Comparison of ENCODE assay signal across 8 cellular contexts in the genomic region with DNA sequence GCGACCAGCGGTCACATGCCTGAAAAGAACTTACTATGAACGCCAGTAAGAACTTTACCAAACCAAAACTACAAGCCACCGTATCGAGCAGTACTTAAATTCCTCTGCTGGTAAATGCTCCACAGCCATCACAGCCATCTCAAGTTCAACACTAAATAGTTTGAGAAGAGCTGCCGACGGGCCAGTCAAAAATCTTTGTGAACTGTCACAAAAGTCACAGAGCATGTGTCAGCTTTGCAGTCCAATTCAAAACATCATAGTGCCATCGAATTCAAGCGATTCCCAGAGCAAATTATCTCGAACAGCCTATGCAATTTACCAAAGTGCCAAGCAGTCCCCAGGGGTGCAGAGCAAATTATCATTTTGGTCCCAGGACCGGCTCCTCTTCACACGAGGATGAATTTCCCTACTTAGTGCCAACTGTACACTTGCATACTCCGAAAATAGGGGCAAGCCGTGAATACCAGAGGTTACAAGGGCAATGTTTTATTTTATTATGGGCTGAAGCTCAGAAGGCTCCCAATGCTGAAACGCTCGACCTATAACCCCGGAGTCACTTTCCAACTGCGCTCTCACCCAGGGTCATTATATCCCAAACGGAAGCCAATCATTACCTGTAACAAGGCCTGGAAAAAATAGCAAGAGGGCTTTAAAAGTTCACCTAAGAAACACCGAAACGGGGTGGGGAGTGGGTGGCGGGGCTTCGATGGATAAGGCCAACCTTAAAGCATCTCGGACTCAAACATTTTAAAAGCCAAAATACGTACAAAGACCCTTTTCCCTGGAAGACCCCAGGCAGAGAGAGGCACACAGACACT. TPM values are rescaled to one million over a fixed set of nuclear protein-coding genes. Genes with fewer than 3 reads are reported as not detected.
DNase-seq lines count a peak whose midpoint lies in the region; ATAC-seq, FAIRE-seq and TF ChIP-seq lines count a peak whose summit lies in the region.

No MANE protein-coding gene starts in this region.

- TF ChIP-seq POLR2A in endothelial cell of umbilical vein (IDR thresholded peaks at IDR 0.05; ENCODE audit: low read depth, low read length), result no peak

- ATAC-seq in HG03521 (IDR thresholded peaks at IDR 0.05; ENCODE audit: unreplicated experiment) (no peak), GM18861 (IDR thresholded peaks at IDR 0.05; ENCODE audit: unreplicated experiment) (no peak)

- H2AFZ ChIP-seq in GM23248 (peak overlapping the region; percentile 93), SK-N-SH (ENCODE audit: low read depth) (peak overlapping the region; percentile 78), endothelial cell of umbilical vein (ENCODE audit: low read depth, low read length) (peak overlapping the region; percentile 100)

- H3K9me3 ChIP-seq in GM23248 (ENCODE audit: low read depth) (no peaks in the 10 kb centered on the region), SK-N-SH (no peaks in the 10 kb centered on the region), endothelial cell of umbilical vein (replicated peaks; ENCODE audit: control insufficient read depth, insufficient read depth, low read length) (no peaks in the 10 kb centered on the region)

- H3K9ac ChIP-seq in GM23248 (peak overlapping the region; percentile 88), SK-N-SH (peak overlapping the region; percentile 98), endothelial cell of umbilical vein (replicated peaks; ENCODE audit: extremely low read depth, insufficient read depth, low read length) (peak overlapping the region; percentile 100)

- BruUV-seq in endothelial cell of umbilical vein (replicated peaks; lab: Mats Ljungman, UMichigan), result TSS peak; percentile 38

- peak; percentile 32 for DNase-seq in Ammon's horn (ENCODE audit: low spot score)
- DNase-seq in GM23248, result peak; percentile 54
- peak; percentile 29 for DNase-seq in SK-N-SH
- peak; percentile 58 for DNase-seq in endothelial cell of umbilical vein (ENCODE audit: low read depth, low spot score)
- DNase-seq in myocyte (ENCODE audit: low read depth), result peak; percentile 35
- no peak for DNase-seq in T-helper 9 cell

- dilution Hi-C loops in endothelial cell of umbilical vein (cut with MboI; ENCODE audit: extremely low pct_ligation_motif_present, low sequenced_read_pairs), result no loop called here

- no peaks in the 10 kb centered on the region for H3K36me3 ChIP-seq in GM23248 (ENCODE audit: low read depth)
- H3K36me3 ChIP-seq in SK-N-SH (replicated peaks in 1 of 2; ENCODE audit: control insufficient read depth in 1 of 2, insufficient read depth in 2 of 2, low read length in 1 of 2), result peaks cover 0 to 3% of the 10 kb centered on the region in 2 experiments
- H3K36me3 ChIP-seq in endothelial cell of umbilical vein (ENCODE audit: control insufficient read depth in 2 of 2, extremely low read depth in 1 of 2, insufficient read depth in 2 of 2, low read length in 2 of 2), result no peaks in the 10 kb centered on the region

- CTCF ChIA-PET in SK-N-SH (lab: Yijun Ruan, JAX), result interaction anchor here (0.5 to 2.9 kb wide), 11 partner anchors 11 to 230 kb away, joined by 3 to 12 read pairs (median 3); no protein-coding TSS in a partner anchor
- CTCF ChIA-PET in endothelial cell of umbilical vein (lab: Charles Lee), result interaction anchor here (0.6 to 3.5 kb wide), 6 partner anchors 10 to 298 kb away, joined by 3 to 25 read pairs (median 3); no protein-coding TSS in a partner anchor

- no peak for TF ChIP-seq RAD21 in SK-N-SH (IDR thresholded peaks at IDR 0.05; ENCODE audit: low read length)

- intact Hi-C loops in endothelial cell of umbilical vein (cut with micrococcal nuclease), result loop anchor here (1.0 to 10.0 kb wide), 5 partner anchors 61 to 184 kb away; no protein-coding TSS in a partner anchor

- H3K27ac ChIP-seq in GM23248, result peak overlapping the region; percentile 90
- peak overlapping the region; percentile 97 to 98 for H3K27ac ChIP-seq in SK-N-SH (ENCODE audit: low read depth in 2 of 2, low read length in 1 of 2)
- H3K27ac ChIP-seq in endothelial cell of umbilical vein (ENCODE audit: insufficient read depth, low read depth, low read length), result peak overlapping the region; percentile 100

- peaks cover 13% of the 10 kb centered on the region; the same call in 1 of the 2 replicates for H3F3A ChIP-seq in GM23248 (ENCODE audit: insufficient read depth)
- H3F3A ChIP-seq in SK-N-SH (replicated peaks; ENCODE audit: insufficient read depth), result no peaks in the 10 kb centered on the region

- H3K4me1 ChIP-seq in GM23248 (ENCODE audit: insufficient read depth), result 0 out of 2 replicates have a peak, but pooled peaks cover 7% of the 10 kb centered on the region
- H3K4me1 ChIP-seq in SK-N-SH (ENCODE audit: control insufficient read depth in 1 of 2, insufficient read depth in 2 of 2, low read depth in 1 of 2, low read length in 1 of 2), result peaks cover 5 to 9% of the 10 kb centered on the region in 2 experiments; a peak in 3 of 4 replicates
- H3K4me1 ChIP-seq in endothelial cell of umbilical vein (ENCODE audit: control insufficient read depth, extremely low read depth, insufficient read depth, low read length), result peaks cover 12% of the 10 kb centered on the region

- POLR2A ChIA-PET in SK-N-SH (lab: Yijun Ruan, JAX) (interaction anchor here (0.9 to 1.6 kb wide), 4 partner anchors 37 to 144 kb away, joined by 3 to 13 read pairs (median 4); no protein-coding TSS in a partner anchor), endothelial cell of umbilical vein (lab: Charles Lee) (interaction anchor here (0.6 to 1.5 kb wide), 7 partner anchors 14 to 233 kb away, joined by 3 to 10 read pairs (median 5); a partner anchor contains a TSS)

- H3K4me2 ChIP-seq in GM23248 (ENCODE audit: unreplicated experiment) (peak overlapping the region; percentile 89), SK-N-SH (peak overlapping the region; percentile 90), endothelial cell of umbilical vein (ENCODE audit: insufficient read depth, low read length) (peak overlapping the region; percentile 77)

- WGBS in GM23248 (ENCODE audit: low coverage in 1 of 2, low lambda C conversion rate in 2 of 2, missing lambda C conversion rate in 2 of 2), 2 experiments, result 2 to 3% methylated on average over 25 of the region's 25 CpGs
- 1% methylated on average over 25 of the region's 25 CpGs for WGBS in SK-N-SH (ENCODE audit: low lambda C conversion rate)

- no peak for TF ChIP-seq EP300 in SK-N-SH (IDR thresholded peaks at IDR 0.05; ENCODE audit: borderline replicate concordance in 1 of 2, low read depth in 1 of 2, low read length in 1 of 2)

- in situ Hi-C loops in GM23248 (cut with MboI), result no loop called here

- H3K79me2 ChIP-seq in GM23248 (ENCODE audit: insufficient read depth), result peaks cover 59% of the 10 kb centered on the region
- peaks cover 60% of the 10 kb centered on the region for H3K79me2 ChIP-seq in SK-N-SH (ENCODE audit: insufficient read depth)
- H3K79me2 ChIP-seq in endothelial cell of umbilical vein (ENCODE audit: control insufficient read depth, insufficient read depth, low read length), result peaks cover 42% of the 10 kb centered on the region

- H4K20me1 ChIP-seq in GM23248 (ENCODE audit: insufficient read depth) (no peaks in the 10 kb centered on the region), SK-N-SH (ENCODE audit: insufficient read depth) (peaks cover 46% of the 10 kb centered on the region), endothelial cell of umbilical vein (replicated peaks; ENCODE audit: control insufficient read depth, extremely low read depth, insufficient read depth, low read length) (no peaks in the 10 kb centered on the region)

- no peaks in the 10 kb centered on the region for H3K27me3 ChIP-seq in GM23248 (replicated peaks; ENCODE audit: insufficient read depth)
- no peaks in the 10 kb centered on the region for H3K27me3 ChIP-seq in SK-N-SH (ENCODE audit: insufficient read depth)
- no peaks in the 10 kb centered on the region for H3K27me3 ChIP-seq in endothelial cell of umbilical vein (ENCODE audit: control insufficient read depth in 2 of 2, insufficient read depth in 2 of 2, low read length in 2 of 2)

- no peaks in the 10 kb centered on the region for H3K9me2 ChIP-seq in GM23248 (ENCODE audit: insufficient read depth)
- no peaks in the 10 kb centered on the region for H3K9me2 ChIP-seq in SK-N-SH

- no peak for FAIRE-seq in endothelial cell of umbilical vein (lab: Jason Lieb, UNC)

- TF ChIP-seq CTCF in SK-N-SH (IDR thresholded peaks at IDR 0.05) (no peak), endothelial cell of umbilical vein (IDR thresholded peaks at IDR 0.05; ENCODE audit: extremely low read depth in 1 of 2, insufficient read depth in 1 of 2, low read depth in 1 of 2, low read length in 2 of 2) (no peak)

- no peaks in the 10 kb centered on the region for H3K9me1 ChIP-seq in endothelial cell of umbilical vein (replicated peaks; ENCODE audit: control insufficient read depth, extremely low read depth, insufficient read depth, low read length)

- peak overlapping the region; percentile 85 for H3K4me3 ChIP-seq in GM23248
- H3K4me3 ChIP-seq in SK-N-SH (ENCODE audit: low read depth in 2 of 2, low read length in 1 of 2), result peak overlapping the region; percentile 71 to 99
- peak overlapping the region; percentile 65 to 96 (median 88) for H3K4me3 ChIP-seq in endothelial cell of umbilical vein (replicated peaks in 1 of 3; ENCODE audit: insufficient read depth in 1 of 3, low read depth in 1 of 3, low read length in 3 of 3)

TF ChIP-seq in SK-N-SH, 30 proteins besides CTCF, POLR2A, EP300 and RAD21 (continues in another document):
- no peak for TF ChIP-seq RXRA (IDR thresholded peaks at IDR 0.05; ENCODE audit: borderline replicate concordance, low read depth)
- no peak for TF ChIP-seq JUND (IDR thresholded peaks at IDR 0.05)
- no peak for TF ChIP-seq TEAD4 (IDR thresholded peaks at IDR 0.05; ENCODE audit: borderline replicate concordance, insufficient read depth)

TF ChIP-seq in endothelial cell of umbilical vein, 7 proteins besides CTCF, POLR2A, EP300 and RAD21 (continues in another document):
- no peak for TF ChIP-seq MYC (IDR thresholded peaks at IDR 0.05; ENCODE audit: low read depth, low read length)
- TF ChIP-seq JUN (IDR thresholded peaks at IDR 0.05; ENCODE audit: borderline replicate concordance, insufficient read depth, insufficient read length, low read depth), result no peak

RNA-seq across cellular contexts. Expression of a gene that starts 1.1 kb away (rescaled TPM):
- total RNA-seq in GM23248 (2014; rRNA removed; shearing (Covaris generic)), result 19.2 and 20.1 TPM in 2 replicates
- polyA plus RNA-seq in GM23248 (2016; fragmentation: Nextera tagmentation; extraction: Ambion mirVana) (10.3 and 10.8 TPM in 2 replicates), SK-N-SH (2012; rRNA removed) (13.7 and 15.3 TPM in 2 replicates), endothelial cell of umbilical vein (28.5 and 31.0 TPM in 2 replicates)
- 8.7 and 10.2 TPM in 2 replicates for polyA plus RNA-seq in SK-N-SH (2012; cell fraction: cytosol; rRNA removed)
- 25.5 and 41.7 TPM in 2 replicates for polyA plus RNA-seq in SK-N-SH (2012; cell fraction: nucleus; rRNA removed)
- total RNA-seq in endothelial cell of umbilical vein (40.1 and 41.7 TPM in 2 replicates), myocyte (21.6 and 22.7 TPM in 2 replicates)
- 12.6 and 12.8 TPM in 2 replicates for polyA plus RNA-seq in endothelial cell of umbilical vein (2011; cell fraction: cytosol; rRNA removed)
- polyA plus RNA-seq in endothelial cell of umbilical vein (2011; cell fraction: nucleus; rRNA removed), result 43.6 and 53.4 TPM in 2 replicates
- 16.6 and 17.8 TPM in 2 replicates for polyA plus RNA-seq in endothelial cell of umbilical vein (2012)
- 193 and 205 TPM in 2 replicates for polyA minus RNA-seq in endothelial cell of umbilical vein
- 27.8 TPM for polyA minus RNA-seq in endothelial cell of umbilical vein (2011; cell fraction: cytosol; rRNA and poly(A)+ RNA removed)
- polyA minus RNA-seq in endothelial cell of umbilical vein (2011; cell fraction: nucleus; rRNA and poly(A)+ RNA removed), result 81.5 and 90.1 TPM in 2 replicates
- 9.2 TPM for polyA plus RNA-seq in myocyte (2012)
